1 cellular context compared by ENCODE assay signal in the genomic region with DNA sequence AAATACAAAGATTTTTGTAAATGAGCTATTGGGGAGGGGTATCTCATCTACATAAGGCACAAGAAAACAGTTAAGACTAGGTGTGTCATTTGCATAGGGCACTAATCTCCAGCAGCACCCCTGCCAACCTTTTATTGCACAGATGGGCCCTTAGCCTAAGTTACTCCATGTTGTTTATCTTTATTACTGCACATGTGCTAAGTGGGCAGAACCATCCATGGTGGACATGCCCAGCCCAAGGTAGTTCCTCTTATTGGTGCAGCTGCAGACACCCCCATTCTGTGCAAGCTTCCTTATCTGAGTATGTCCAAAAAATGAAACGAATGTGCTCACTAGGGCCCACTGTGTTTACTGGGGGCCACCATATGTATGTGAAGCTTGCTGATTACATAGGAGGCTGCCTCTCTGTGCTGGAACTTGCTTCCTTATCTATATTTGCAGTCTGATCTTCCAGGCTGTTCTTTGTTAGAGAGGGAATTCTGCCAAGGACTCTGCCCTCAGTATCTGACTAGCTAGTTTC.
A peak's percentile ranks its signal among the peaks of the same experiment; 100 is the strongest.
TF ChIP-seq lines count a peak whose summit lies in the region.

No MANE protein-coding gene starts in this region.

TF ChIP-seq in K562, 482 proteins besides CTCF, POLR2A, EP300 and RAD21 (continued from another document and continues in another):
- TF ChIP-seq, protein P1, sequence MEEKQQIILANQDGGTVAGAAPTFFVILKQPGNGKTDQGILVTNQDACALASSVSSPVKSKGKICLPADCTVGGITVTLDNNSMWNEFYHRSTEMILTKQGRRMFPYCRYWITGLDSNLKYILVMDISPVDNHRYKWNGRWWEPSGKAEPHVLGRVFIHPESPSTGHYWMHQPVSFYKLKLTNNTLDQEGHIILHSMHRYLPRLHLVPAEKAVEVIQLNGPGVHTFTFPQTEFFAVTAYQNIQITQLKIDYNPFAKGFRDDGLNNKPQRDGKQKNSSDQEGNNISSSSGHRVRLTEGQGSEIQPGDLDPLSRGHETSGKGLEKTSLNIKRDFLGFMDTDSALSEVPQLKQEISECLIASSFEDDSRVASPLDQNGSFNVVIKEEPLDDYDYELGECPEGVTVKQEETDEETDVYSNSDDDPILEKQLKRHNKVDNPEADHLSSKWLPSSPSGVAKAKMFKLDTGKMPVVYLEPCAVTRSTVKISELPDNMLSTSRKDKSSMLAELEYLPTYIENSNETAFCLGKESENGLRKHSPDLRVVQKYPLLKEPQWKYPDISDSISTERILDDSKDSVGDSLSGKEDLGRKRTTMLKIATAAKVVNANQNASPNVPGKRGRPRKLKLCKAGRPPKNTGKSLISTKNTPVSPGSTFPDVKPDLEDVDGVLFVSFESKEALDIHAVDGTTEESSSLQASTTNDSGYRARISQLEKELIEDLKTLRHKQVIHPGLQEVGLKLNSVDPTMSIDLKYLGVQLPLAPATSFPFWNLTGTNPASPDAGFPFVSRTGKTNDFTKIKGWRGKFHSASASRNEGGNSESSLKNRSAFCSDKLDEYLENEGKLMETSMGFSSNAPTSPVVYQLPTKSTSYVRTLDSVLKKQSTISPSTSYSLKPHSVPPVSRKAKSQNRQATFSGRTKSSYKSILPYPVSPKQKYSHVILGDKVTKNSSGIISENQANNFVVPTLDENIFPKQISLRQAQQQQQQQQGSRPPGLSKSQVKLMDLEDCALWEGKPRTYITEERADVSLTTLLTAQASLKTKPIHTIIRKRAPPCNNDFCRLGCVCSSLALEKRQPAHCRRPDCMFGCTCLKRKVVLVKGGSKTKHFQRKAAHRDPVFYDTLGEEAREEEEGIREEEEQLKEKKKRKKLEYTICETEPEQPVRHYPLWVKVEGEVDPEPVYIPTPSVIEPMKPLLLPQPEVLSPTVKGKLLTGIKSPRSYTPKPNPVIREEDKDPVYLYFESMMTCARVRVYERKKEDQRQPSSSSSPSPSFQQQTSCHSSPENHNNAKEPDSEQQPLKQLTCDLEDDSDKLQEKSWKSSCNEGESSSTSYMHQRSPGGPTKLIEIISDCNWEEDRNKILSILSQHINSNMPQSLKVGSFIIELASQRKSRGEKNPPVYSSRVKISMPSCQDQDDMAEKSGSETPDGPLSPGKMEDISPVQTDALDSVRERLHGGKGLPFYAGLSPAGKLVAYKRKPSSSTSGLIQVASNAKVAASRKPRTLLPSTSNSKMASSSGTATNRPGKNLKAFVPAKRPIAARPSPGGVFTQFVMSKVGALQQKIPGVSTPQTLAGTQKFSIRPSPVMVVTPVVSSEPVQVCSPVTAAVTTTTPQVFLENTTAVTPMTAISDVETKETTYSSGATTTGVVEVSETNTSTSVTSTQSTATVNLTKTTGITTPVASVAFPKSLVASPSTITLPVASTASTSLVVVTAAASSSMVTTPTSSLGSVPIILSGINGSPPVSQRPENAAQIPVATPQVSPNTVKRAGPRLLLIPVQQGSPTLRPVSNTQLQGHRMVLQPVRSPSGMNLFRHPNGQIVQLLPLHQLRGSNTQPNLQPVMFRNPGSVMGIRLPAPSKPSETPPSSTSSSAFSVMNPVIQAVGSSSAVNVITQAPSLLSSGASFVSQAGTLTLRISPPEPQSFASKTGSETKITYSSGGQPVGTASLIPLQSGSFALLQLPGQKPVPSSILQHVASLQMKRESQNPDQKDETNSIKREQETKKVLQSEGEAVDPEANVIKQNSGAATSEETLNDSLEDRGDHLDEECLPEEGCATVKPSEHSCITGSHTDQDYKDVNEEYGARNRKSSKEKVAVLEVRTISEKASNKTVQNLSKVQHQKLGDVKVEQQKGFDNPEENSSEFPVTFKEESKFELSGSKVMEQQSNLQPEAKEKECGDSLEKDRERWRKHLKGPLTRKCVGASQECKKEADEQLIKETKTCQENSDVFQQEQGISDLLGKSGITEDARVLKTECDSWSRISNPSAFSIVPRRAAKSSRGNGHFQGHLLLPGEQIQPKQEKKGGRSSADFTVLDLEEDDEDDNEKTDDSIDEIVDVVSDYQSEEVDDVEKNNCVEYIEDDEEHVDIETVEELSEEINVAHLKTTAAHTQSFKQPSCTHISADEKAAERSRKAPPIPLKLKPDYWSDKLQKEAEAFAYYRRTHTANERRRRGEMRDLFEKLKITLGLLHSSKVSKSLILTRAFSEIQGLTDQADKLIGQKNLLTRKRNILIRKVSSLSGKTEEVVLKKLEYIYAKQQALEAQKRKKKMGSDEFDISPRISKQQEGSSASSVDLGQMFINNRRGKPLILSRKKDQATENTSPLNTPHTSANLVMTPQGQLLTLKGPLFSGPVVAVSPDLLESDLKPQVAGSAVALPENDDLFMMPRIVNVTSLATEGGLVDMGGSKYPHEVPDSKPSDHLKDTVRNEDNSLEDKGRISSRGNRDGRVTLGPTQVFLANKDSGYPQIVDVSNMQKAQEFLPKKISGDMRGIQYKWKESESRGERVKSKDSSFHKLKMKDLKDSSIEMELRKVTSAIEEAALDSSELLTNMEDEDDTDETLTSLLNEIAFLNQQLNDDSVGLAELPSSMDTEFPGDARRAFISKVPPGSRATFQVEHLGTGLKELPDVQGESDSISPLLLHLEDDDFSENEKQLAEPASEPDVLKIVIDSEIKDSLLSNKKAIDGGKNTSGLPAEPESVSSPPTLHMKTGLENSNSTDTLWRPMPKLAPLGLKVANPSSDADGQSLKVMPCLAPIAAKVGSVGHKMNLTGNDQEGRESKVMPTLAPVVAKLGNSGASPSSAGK (IDR thresholded peaks at IDR 0.05), result 0 out of 2 replicates have a peak, but pooled peaks have one; percentile 27
- TF ChIP-seq ZEB2 (IDR thresholded peaks at IDR 0.05), result no peak
- TF ChIP-seq, protein P2, sequence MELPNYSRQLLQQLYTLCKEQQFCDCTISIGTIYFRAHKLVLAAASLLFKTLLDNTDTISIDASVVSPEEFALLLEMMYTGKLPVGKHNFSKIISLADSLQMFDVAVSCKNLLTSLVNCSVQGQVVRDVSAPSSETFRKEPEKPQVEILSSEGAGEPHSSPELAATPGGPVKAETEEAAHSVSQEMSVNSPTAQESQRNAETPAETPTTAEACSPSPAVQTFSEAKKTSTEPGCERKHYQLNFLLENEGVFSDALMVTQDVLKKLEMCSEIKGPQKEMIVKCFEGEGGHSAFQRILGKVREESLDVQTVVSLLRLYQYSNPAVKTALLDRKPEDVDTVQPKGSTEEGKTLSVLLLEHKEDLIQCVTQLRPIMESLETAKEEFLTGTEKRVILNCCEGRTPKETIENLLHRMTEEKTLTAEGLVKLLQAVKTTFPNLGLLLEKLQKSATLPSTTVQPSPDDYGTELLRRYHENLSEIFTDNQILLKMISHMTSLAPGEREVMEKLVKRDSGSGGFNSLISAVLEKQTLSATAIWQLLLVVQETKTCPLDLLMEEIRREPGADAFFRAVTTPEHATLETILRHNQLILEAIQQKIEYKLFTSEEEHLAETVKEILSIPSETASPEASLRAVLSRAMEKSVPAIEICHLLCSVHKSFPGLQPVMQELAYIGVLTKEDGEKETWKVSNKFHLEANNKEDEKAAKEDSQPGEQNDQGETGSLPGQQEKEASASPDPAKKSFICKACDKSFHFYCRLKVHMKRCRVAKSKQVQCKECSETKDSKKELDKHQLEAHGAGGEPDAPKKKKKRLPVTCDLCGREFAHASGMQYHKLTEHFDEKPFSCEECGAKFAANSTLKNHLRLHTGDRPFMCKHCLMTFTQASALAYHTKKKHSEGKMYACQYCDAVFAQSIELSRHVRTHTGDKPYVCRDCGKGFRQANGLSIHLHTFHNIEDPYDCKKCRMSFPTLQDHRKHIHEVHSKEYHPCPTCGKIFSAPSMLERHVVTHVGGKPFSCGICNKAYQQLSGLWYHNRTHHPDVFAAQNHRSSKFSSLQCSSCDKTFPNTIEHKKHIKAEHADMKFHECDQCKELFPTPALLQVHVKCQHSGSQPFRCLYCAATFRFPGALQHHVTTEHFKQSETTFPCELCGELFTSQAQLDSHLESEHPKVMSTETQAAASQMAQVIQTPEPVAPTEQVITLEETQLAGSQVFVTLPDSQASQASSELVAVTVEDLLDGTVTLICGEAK (IDR thresholded peaks at IDR 0.05), result no peak
- TF ChIP-seq, protein P2 (CRISPR knock-in tag; IDR thresholded peaks at IDR 0.05), result no peak
- TF ChIP-seq, protein P3, sequence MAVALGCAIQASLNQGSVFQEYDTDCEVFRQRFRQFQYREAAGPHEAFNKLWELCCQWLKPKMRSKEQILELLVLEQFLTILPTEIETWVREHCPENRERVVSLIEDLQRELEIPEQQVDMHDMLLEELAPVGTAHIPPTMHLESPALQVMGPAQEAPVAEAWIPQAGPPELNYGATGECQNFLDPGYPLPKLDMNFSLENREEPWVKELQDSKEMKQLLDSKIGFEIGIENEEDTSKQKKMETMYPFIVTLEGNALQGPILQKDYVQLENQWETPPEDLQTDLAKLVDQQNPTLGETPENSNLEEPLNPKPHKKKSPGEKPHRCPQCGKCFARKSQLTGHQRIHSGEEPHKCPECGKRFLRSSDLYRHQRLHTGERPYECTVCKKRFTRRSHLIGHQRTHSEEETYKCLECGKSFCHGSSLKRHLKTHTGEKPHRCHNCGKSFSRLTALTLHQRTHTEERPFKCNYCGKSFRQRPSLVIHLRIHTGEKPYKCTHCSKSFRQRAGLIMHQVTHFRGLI (CRISPR knock-in tag; IDR thresholded peaks at IDR 0.05), result peak; percentile 94
- TF ChIP-seq ERF (CRISPR knock-in tag; IDR thresholded peaks at IDR 0.05), result peak; percentile 99
- TF ChIP-seq, protein P4, sequence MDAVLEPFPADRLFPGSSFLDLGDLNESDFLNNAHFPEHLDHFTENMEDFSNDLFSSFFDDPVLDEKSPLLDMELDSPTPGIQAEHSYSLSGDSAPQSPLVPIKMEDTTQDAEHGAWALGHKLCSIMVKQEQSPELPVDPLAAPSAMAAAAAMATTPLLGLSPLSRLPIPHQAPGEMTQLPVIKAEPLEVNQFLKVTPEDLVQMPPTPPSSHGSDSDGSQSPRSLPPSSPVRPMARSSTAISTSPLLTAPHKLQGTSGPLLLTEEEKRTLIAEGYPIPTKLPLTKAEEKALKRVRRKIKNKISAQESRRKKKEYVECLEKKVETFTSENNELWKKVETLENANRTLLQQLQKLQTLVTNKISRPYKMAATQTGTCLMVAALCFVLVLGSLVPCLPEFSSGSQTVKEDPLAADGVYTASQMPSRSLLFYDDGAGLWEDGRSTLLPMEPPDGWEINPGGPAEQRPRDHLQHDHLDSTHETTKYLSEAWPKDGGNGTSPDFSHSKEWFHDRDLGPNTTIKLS (IDR thresholded peaks at IDR 0.05; ENCODE audit: borderline replicate concordance, low read depth), result no peak
- TF ChIP-seq ZNF41 (CRISPR knock-in tag; conservative IDR thresholded peaks at IDR 0.05), result peak; percentile 96
- peak; percentile 56; the same call in 1 of the 2 replicates for TF ChIP-seq CTBP1 (IDR thresholded peaks at IDR 0.05; ENCODE audit: borderline replicate concordance)
- TF ChIP-seq CBX3 (IDR thresholded peaks at IDR 0.05; ENCODE audit: borderline replicate concordance in 1 of 2, low read length in 2 of 2), result peak in 1 of 2 experiments; percentile 30; a peak in 1 of 3 replicates
- peak; percentile 54 for TF ChIP-seq L3MBTL2 (IDR thresholded peaks at IDR 0.05)
- peak; percentile 53; the same call in 1 of the 2 replicates for TF ChIP-seq BHLHE40 (IDR thresholded peaks at IDR 0.05; ENCODE audit: low read length)
- TF ChIP-seq RBM25 (IDR thresholded peaks at IDR 0.05; ENCODE audit: low read depth, low read length, severe bottlenecking), result no peak
- TF ChIP-seq TAF7 (tag; IDR thresholded peaks at IDR 0.05), result peak; percentile 59; the same call in 1 of the 2 replicates
- peak; percentile 76 for TF ChIP-seq TCF3 (CRISPR knock-in tag; IDR thresholded peaks at IDR 0.05)
- TF ChIP-seq, protein P5, sequence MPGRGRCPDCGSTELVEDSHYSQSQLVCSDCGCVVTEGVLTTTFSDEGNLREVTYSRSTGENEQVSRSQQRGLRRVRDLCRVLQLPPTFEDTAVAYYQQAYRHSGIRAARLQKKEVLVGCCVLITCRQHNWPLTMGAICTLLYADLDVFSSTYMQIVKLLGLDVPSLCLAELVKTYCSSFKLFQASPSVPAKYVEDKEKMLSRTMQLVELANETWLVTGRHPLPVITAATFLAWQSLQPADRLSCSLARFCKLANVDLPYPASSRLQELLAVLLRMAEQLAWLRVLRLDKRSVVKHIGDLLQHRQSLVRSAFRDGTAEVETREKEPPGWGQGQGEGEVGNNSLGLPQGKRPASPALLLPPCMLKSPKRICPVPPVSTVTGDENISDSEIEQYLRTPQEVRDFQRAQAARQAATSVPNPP (IDR thresholded peaks at IDR 0.05; ENCODE audit: borderline replicate concordance, insufficient read depth, insufficient read length), result no peak
- peak; percentile 46; the same call in 1 of the 2 replicates for TF ChIP-seq FOXJ2 (tag; IDR thresholded peaks at IDR 0.05)
- peak; percentile 69; the same call in 1 of the 2 replicates for TF ChIP-seq ZNF174 (CRISPR knock-in tag; IDR thresholded peaks at IDR 0.05)
- 0 out of 2 replicates have a peak, but pooled peaks have one; percentile 51 for TF ChIP-seq LCOR (CRISPR knock-in tag; IDR thresholded peaks at IDR 0.05)
- TF ChIP-seq PHF8 (IDR thresholded peaks at IDR 0.05; ENCODE audit: borderline replicate concordance, low read length), result no peak
- peak; percentile 78; the same call in 1 of the 2 replicates for TF ChIP-seq ZNF133 (CRISPR knock-in tag; IDR thresholded peaks at IDR 0.05)
